ENCODE assay signal across 1 cellular context in the genomic region with DNA sequence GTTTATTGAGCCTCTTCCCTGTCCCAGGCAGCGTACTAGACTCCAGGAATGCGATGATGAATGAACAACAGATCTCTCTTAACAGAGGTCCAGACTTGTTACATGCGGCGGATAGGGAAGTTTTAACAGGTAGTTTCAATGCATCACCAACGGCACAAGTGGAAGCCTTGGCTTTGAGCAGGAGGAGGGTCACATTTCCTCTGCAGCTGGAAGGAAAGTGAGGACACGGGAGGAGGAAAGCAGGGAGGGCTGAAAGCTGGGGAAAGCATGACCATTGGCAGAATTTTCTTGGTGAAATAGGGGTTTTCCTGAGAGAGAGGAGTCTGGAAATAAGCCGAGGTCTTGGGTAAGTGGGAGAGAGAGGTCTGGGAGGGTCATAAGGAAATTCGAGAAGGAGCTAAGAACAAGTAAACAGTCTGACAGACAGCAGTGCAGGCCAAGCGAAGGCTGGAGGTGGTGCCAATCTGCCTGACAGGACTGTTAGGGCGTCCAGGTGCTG.
TF ChIP-seq lines count a peak whose summit lies in the region.

No MANE protein-coding gene starts in this region.

TF ChIP-seq in HepG2, 621 proteins besides CTCF, POLR2A, EP300 and RAD21:
- TF ChIP-seq ARID2 (CRISPR knock-in tag; IDR thresholded peaks at IDR 0.05; ENCODE audit: borderline replicate concordance) = no peak
- no peak for TF ChIP-seq KDM3A (CRISPR knock-in tag; IDR thresholded peaks at IDR 0.05; ENCODE audit: low read depth)
- TF ChIP-seq ZNF850 (CRISPR knock-in tag; conservative IDR thresholded peaks at IDR 0.05) = no peak
- no peak for TF ChIP-seq DDIT3 (CRISPR knock-in tag; IDR thresholded peaks at IDR 0.05)
- TF ChIP-seq KLF6 (CRISPR knock-in tag; IDR thresholded peaks at IDR 0.05) = no peak
TF ChIP-seq in HepG2: peak in this region for 0.
